In genomic region chr13:97498419-97498818, GRCh38 we compare ENCODE assay signal across 22 cellular contexts.
A peak's percentile ranks its signal among the peaks of the same experiment; 100 is the strongest.
DNase-seq lines count a peak whose midpoint lies in the region; ATAC-seq and TF ChIP-seq lines count a peak whose summit lies in the region.
"Had no signal": no experiment of that assay in that cellular context is flagged by ENCODE, and none has a peak within 500 bp of the region (broad histone marks: within the 10 kb centered on the region; RNA-seq: fewer than 3 reads in every experiment).

No MANE protein-coding gene starts in this region.

- H3K4me3 Mint-ChIP-seq in nephron progenitor cell, result no peak overlapping the region
- no peak overlapping the region for H3K4me3 Mint-ChIP-seq in HFFc6
- H3K4me3 Mint-ChIP-seq: CD14-positive monocyte; CD4-positive, alpha-beta T cell; CD8-positive, alpha-beta memory T cell had no signal

- no peak for TF ChIP-seq POLR2A in adrenal gland (IDR thresholded peaks at IDR 0.05)

- 43% methylated on average over 1 of the region's 1 CpG for WGBS in hepatocyte (ENCODE audit: low lambda C conversion rate, missing lambda C conversion rate)
- WGBS in adrenal gland, 4 donors, result 49 to 68% (median 65%) methylated on average over 1 of the region's 1 CpG

- H3K9me2 ChIP-seq in PC-3 (replicated peaks; ENCODE audit: low read length) (no peaks in the 10 kb centered on the region), hepatocyte (replicated peaks; ENCODE audit: insufficient read depth) (no peaks in the 10 kb centered on the region)

- no peaks in the 10 kb centered on the region for H3K79me2 ChIP-seq in PC-3 (ENCODE audit: low read length)
- H3K79me2 ChIP-seq in hepatocyte, result no peaks in the 10 kb centered on the region

- H3K27me3 Mint-ChIP-seq in nephron progenitor cell (ENCODE audit: low read depth, poor library complexity), result no peaks in the 10 kb centered on the region
- peaks cover 3% of the 10 kb centered on the region; the same call in 1 of the 2 replicates for H3K27me3 Mint-ChIP-seq in HFFc6 (ENCODE audit: insufficient read depth)

- BruUV-seq in PC-3 (replicated peaks; lab: Mats Ljungman, UMichigan), result no TSS peak

- no peak for DNase-seq in PC-3
- peak; percentile 35 for DNase-seq in hepatocyte (ENCODE audit: low spot score)
- DNase-seq in nephron progenitor cell, result no peak
- DNase-seq in HFFc6, result no peak
- no peak for DNase-seq in adrenal gland
- no peak for DNase-seq in activated CD4-positive, alpha-beta T cell treated with anti-CD3 and anti-CD28 coated beads for 1 hour
- DNase-seq: 8988T; ACHN; AML-193; BE2C; CD4-positive, alpha-beta T cell; CD8-positive, alpha-beta memory T cell; DMS 273 treated with DMSO at 0.1 percent for 48 hours; DMS79; EL; GDM1; GM23248; H7 had no signal

- no peak overlapping the region for H3K4me3 ChIP-seq in PC-3 (ENCODE audit: low read length)
- H3K4me3 ChIP-seq in hepatocyte, result no peak overlapping the region
- no peak overlapping the region for H3K4me3 ChIP-seq in adrenal gland
- H3K4me3 ChIP-seq: A549; BLaER1 treated with 17β-estradiol and CSF1 and Interleukin-3, amounts not matched to agents 10 nM and 100 nM; GM12878; GM23248 had no signal

- H3K9me3 Mint-ChIP-seq in nephron progenitor cell, result peaks cover 3% of the 10 kb centered on the region
- no peaks in the 10 kb centered on the region for H3K9me3 Mint-ChIP-seq in HFFc6
- H3K9me3 Mint-ChIP-seq: CD4-positive, alpha-beta T cell had no signal

- no peaks in the 10 kb centered on the region for H3K36me3 ChIP-seq in PC-3 (ENCODE audit: low read depth, low read length)
- no peaks in the 10 kb centered on the region for H3K36me3 ChIP-seq in hepatocyte (replicated peaks; ENCODE audit: insufficient read depth, low read depth)
- H3K36me3 ChIP-seq in adrenal gland (replicated peaks in 1 of 2), result no peaks in the 10 kb centered on the region
- H3K36me3 ChIP-seq: BE2C; BLaER1 treated with 17β-estradiol and CSF1 and Interleukin-3, amounts not matched to agents 10 nM and 100 nM had no signal

- H4K20me1 ChIP-seq in PC-3 (ENCODE audit: low read length) (no peaks in the 10 kb centered on the region), hepatocyte (ENCODE audit: insufficient read depth, poor library complexity, severe bottlenecking) (no peaks in the 10 kb centered on the region)
- H4K20me1 ChIP-seq: BLaER1 treated with 17β-estradiol and CSF1 and Interleukin-3, amounts not matched to agents 10 nM and 100 nM had no signal

- H3K4me1 Mint-ChIP-seq in nephron progenitor cell (peaks cover 7% of the 10 kb centered on the region), HFFc6 (ENCODE audit: low read depth) (no peaks in the 10 kb centered on the region)
- H3K4me1 Mint-ChIP-seq: CD8-positive, alpha-beta memory T cell had no signal

- H3K9me3 ChIP-seq in PC-3 (ENCODE audit: low read length) (no peaks in the 10 kb centered on the region), hepatocyte (ENCODE audit: low read depth) (no peaks in the 10 kb centered on the region), adrenal gland (replicated peaks in 1 of 3) (no peaks in the 10 kb centered on the region)
- H3K9me3 ChIP-seq: A549, BE2C had no signal

- H3K36me3 Mint-ChIP-seq in nephron progenitor cell (ENCODE audit: low read depth) (no peaks in the 10 kb centered on the region), HFFc6 (ENCODE audit: low read depth) (no peaks in the 10 kb centered on the region)
- H3K36me3 Mint-ChIP-seq: CD14-positive monocyte; CD8-positive, alpha-beta memory T cell had no signal

- no peaks in the 10 kb centered on the region for H3F3A ChIP-seq in PC-3 (ENCODE audit: low read length, unreplicated experiment)

- CTCF ChIA-PET in PC-3 (lab: Charles Lee), result no interaction called here

- no peak for ATAC-seq in PC-3
- ATAC-seq: A549, GM12878 had no signal

- POLR2A ChIA-PET in PC-3 (lab: Charles Lee; ENCODE audit: unreplicated experiment), result no interaction called here

- H3K4me1 ChIP-seq in PC-3 (ENCODE audit: insufficient read depth, low read length) (peaks cover 26% of the 10 kb centered on the region), hepatocyte (ENCODE audit: insufficient read depth) (peaks cover 15% of the 10 kb centered on the region), adrenal gland (replicated peaks in 1 of 2) (peaks cover 0 to 5% of the 10 kb centered on the region in 2 donors)
- H3K4me1 ChIP-seq: A549, BE2C had no signal

- no peak overlapping the region for H3K4me2 ChIP-seq in PC-3 (ENCODE audit: low read length)
- no peak overlapping the region for H3K4me2 ChIP-seq in hepatocyte
- H3K4me2 ChIP-seq: A549 had no signal

- H3K27me3 ChIP-seq in PC-3 (ENCODE audit: low read length) (no peaks in the 10 kb centered on the region), hepatocyte (no peaks in the 10 kb centered on the region), adrenal gland (no peaks in the 10 kb centered on the region)
- H3K27me3 ChIP-seq: BE2C; BLaER1 treated with 17β-estradiol and CSF1 and Interleukin-3, amounts not matched to agents 10 nM and 100 nM had no signal

- no peak for TF ChIP-seq CTCF in PC-3 (conservative IDR thresholded peaks at IDR 0.05; ENCODE audit: low read depth, low read length)
- no peak for TF ChIP-seq CTCF in hepatocyte (IDR thresholded peaks at IDR 0.05; ENCODE audit: poor library complexity)
- no peak for TF ChIP-seq CTCF in nephron progenitor cell (IDR thresholded peaks at IDR 0.05)
- no peak for TF ChIP-seq CTCF in HFFc6 (IDR thresholded peaks at IDR 0.05)
- TF ChIP-seq CTCF in adrenal gland (IDR thresholded peaks at IDR 0.05), result no peak

- H3K9ac ChIP-seq in PC-3 (ENCODE audit: low read length), result peak overlapping the region; percentile 0; the same call in 1 of the 2 replicates
- H3K9ac ChIP-seq: BLaER1 treated with 17β-estradiol and CSF1 and Interleukin-3, amounts not matched to agents 10 nM and 100 nM; GM23248 had no signal

- H3K27ac Mint-ChIP-seq in nephron progenitor cell (peak overlapping the region; percentile 8), HFFc6 (no peak overlapping the region)
- H3K27ac Mint-ChIP-seq: CD4-positive, alpha-beta T cell; CD8-positive, alpha-beta memory T cell had no signal

- H2AFZ ChIP-seq in PC-3 (ENCODE audit: low read length) (no peak overlapping the region), hepatocyte (no peak overlapping the region)
- H2AFZ ChIP-seq: GM23248 had no signal

- intact Hi-C loops in PC-3 (cut with micrococcal nuclease) (no loop called here), adrenal gland (cut with DNase I) (no loop called here)

- H3K27ac ChIP-seq in PC-3 (ENCODE audit: low read length) (peak overlapping the region; percentile 50), hepatocyte (peak overlapping the region; percentile 42), adrenal gland (no peak overlapping the region)
- H3K27ac ChIP-seq: A549; BLaER1 treated with 17β-estradiol and CSF1 and Interleukin-3, amounts not matched to agents 10 nM and 100 nM; GM23248 had no signal

Comparison
In these comparisons a context has a peak if more than half of its experiments do, and no peak if none do; other contexts are left out.
1. H3K27ac ChIP-seq: peak in PC-3 (single experiment) and hepatocyte (single experiment); none in adrenal gland (0 of 5).